ENCODE assay signal across 25 cellular contexts in genomic region chr10:12950583-12951128, GRCh38. TPM values are rescaled to one million over a fixed set of nuclear protein-coding genes. Genes with fewer than 3 reads are reported as not detected.
DNase-seq lines count a peak whose midpoint lies in the region; ATAC-seq, FAIRE-seq and TF ChIP-seq lines count a peak whose summit lies in the region.
"Had no signal": no experiment of that assay in that cellular context is flagged by ENCODE, and none has a peak within 500 bp of the region (broad histone marks: within the 10 kb centered on the region; RNA-seq: fewer than 3 reads in every experiment).

No MANE protein-coding gene starts in this region.

- no peak overlapping the region for H3K4me3 Mint-ChIP-seq in mesothelial cell of epicardium
- H3K4me3 Mint-ChIP-seq: CD4-positive, alpha-beta memory T cell had no signal

- H3K9me3 ChIP-seq in RWPE2 (ENCODE audit: severe bottlenecking) = peaks cover 3% of the 10 kb centered on the region

- no peak overlapping the region for H3K27ac ChIP-seq in RWPE2 (ENCODE audit: poor library complexity, severe bottlenecking)
- H3K27ac ChIP-seq: SJSA1 had no signal

- peaks cover 6% of the 10 kb centered on the region for H3K4me1 Mint-ChIP-seq in mesothelial cell of epicardium
- H3K4me1 Mint-ChIP-seq: CD4-positive, alpha-beta memory T cell had no signal

- H3K4me3 ChIP-seq in RWPE2 (ENCODE audit: severe bottlenecking) = no peak overlapping the region
- H3K4me3 ChIP-seq in bronchial epithelial cell (ENCODE audit: low read depth, low read length) = no peak overlapping the region
- H3K4me3 ChIP-seq: MG63, SJSA1 had no signal

- H3K27me3 ChIP-seq in RWPE2 (ENCODE audit: insufficient read depth, poor library complexity, severe bottlenecking) (no peaks in the 10 kb centered on the region), bronchial epithelial cell (ENCODE audit: control insufficient read depth, insufficient read depth, low read length) (no peaks in the 10 kb centered on the region)
- H3K27me3 ChIP-seq: MG63, SJSA1 had no signal

- CTCF ChIA-PET in GM10248 (lab: Yijun Ruan, JAX) = interaction anchor here (1.1 kb wide), 1 partner anchor 210 kb away, joined by 3 read pairs; no protein-coding TSS in a partner anchor

- ATAC-seq in RWPE2 (ENCODE audit: low read depth) (peak; percentile 68; the same call in 2 of the 3 replicates), esophagus mucosa (peak; percentile 58)
- ATAC-seq: PC-3 had no signal

- peak overlapping the region; percentile 22 for H3K27ac Mint-ChIP-seq in mesothelial cell of epicardium
- H3K27ac Mint-ChIP-seq: CD4-positive, alpha-beta memory T cell had no signal

- TF ChIP-seq CTCF in RWPE2 (IDR thresholded peaks at IDR 0.05; ENCODE audit: poor library complexity, severe bottlenecking) = no peak
- TF ChIP-seq CTCF in bronchial epithelial cell (IDR thresholded peaks at IDR 0.05; ENCODE audit: insufficient read depth, low read length, severe bottlenecking) = no peak
- TF ChIP-seq CTCF in mesothelial cell of epicardium (IDR thresholded peaks at IDR 0.05; ENCODE audit: unreplicated experiment) = no peak
- TF ChIP-seq CTCF in GM10248 (IDR thresholded peaks at IDR 0.05; ENCODE audit: control extremely low read depth, extremely low read depth, low read depth, missing control alignments) = no peak

- peaks cover 5% of the 10 kb centered on the region for H3K36me3 Mint-ChIP-seq in mesothelial cell of epicardium

- peaks cover 9% of the 10 kb centered on the region for H3K4me1 ChIP-seq in RWPE2 (ENCODE audit: insufficient read depth, poor library complexity, severe bottlenecking)

- FAIRE-seq in bronchial epithelial cell (lab: Jason Lieb, UNC) = no peak
- FAIRE-seq: G401.6, GM12892, GM19239, H54 had no signal

- H3K9me3 Mint-ChIP-seq in mesothelial cell of epicardium = peaks cover 31% of the 10 kb centered on the region

- DNase-seq in RWPE2 (ENCODE audit: low spot score) = no peak
- peak; percentile 82 for DNase-seq in bronchial epithelial cell (ENCODE audit: low read depth)
- no peak for DNase-seq in mesothelial cell of epicardium (ENCODE audit: low spot score in 2 of 2, unreplicated experiment in 2 of 2)
- no peak for DNase-seq in dedifferentiated amniotic fluid mesenchymal stem cell (ENCODE audit: extremely low spot score)
- DNase-seq in NCI-H748 (lab: John Stamatoyannopoulos, UW; ENCODE audit: unreplicated experiment) = no peak
- no peak for DNase-seq in GM10248 (ENCODE audit: extremely low spot score)
- DNase-seq: C1 segment of cervical spinal cord; CD4-positive, alpha-beta memory T cell; COR-L47; KBM-7; MG63; NCI-H1105 treated with DMSO at 0.1 percent for 48 hours; NCI-H146; NCI-H1930; NCI-H2107; NCI-H524; NCI-H774; PC-3; Right ventricle myocardium superior had no signal

- H3K27me3 Mint-ChIP-seq in mesothelial cell of epicardium (ENCODE audit: low read depth) = no peaks in the 10 kb centered on the region

- POLR2A ChIA-PET in GM10248 (lab: Yijun Ruan, JAX) = no interaction called here

- H3K36me3 ChIP-seq in RWPE2 (ENCODE audit: low read depth) (no peaks in the 10 kb centered on the region), bronchial epithelial cell (ENCODE audit: control insufficient read depth, insufficient read depth, low read length) (no peaks in the 10 kb centered on the region)
- H3K36me3 ChIP-seq: MG63 had no signal

RNA-seq across cellular contexts. Expression of gene CCDC3, which starts 50.9 kb away (rescaled TPM):
- total RNA-seq in bronchial epithelial cell (1.8 and 3.7 TPM in 2 replicates), esophagus mucosa (4.3 TPM), mesothelial cell of epicardium (5.2 to 5.7 TPM (median 5.4 TPM) in 3 replicates)
- total RNA-seq: CD4-positive, alpha-beta memory T cell; PC-3 had no signal
